8 cellular contexts compared by ENCODE assay signal in genomic region chr5:129906177-129906887, GRCh38. TPM values are rescaled to one million over a fixed set of nuclear protein-coding genes. Genes with fewer than 3 reads are reported as not detected.
DNase-seq lines count a peak whose midpoint lies in the region; ATAC-seq and TF ChIP-seq lines count a peak whose summit lies in the region.

No MANE protein-coding gene starts in this region.

- peaks cover 34% of the 10 kb centered on the region for H3K27me3 ChIP-seq in SK-N-SH (ENCODE audit: insufficient read depth)
- H3K27me3 ChIP-seq in body of pancreas, result peaks cover 0 to 16% of the 10 kb centered on the region in 2 donors
- peaks cover 0 to 49% of the 10 kb centered on the region in 2 donors for H3K27me3 ChIP-seq in left lung
- H3K27me3 ChIP-seq in subcutaneous abdominal adipose tissue (ENCODE audit: control insufficient read depth in 5 of 5, insufficient read depth in 4 of 5, low read length in 5 of 5), result peaks cover 0 to 2% (median 0%) of the 10 kb centered on the region in 5 donors

- no peaks in the 10 kb centered on the region for H3K36me3 ChIP-seq in SK-N-SH (replicated peaks in 1 of 2; ENCODE audit: control insufficient read depth in 1 of 2, insufficient read depth in 2 of 2, low read length in 1 of 2)
- H3K36me3 ChIP-seq in body of pancreas (replicated peaks in 1 of 2; ENCODE audit: insufficient read depth in 1 of 2, low read depth in 2 of 2), result no peaks in the 10 kb centered on the region
- H3K36me3 ChIP-seq in left lung, result no peaks in the 10 kb centered on the region
- H3K36me3 ChIP-seq in subcutaneous abdominal adipose tissue (ENCODE audit: control insufficient read depth in 5 of 5, insufficient read depth in 5 of 5, low read length in 5 of 5), result peaks cover 0 to 6% (median 0%) of the 10 kb centered on the region in 5 donors

- H3K4me1 ChIP-seq in SK-N-SH (ENCODE audit: control insufficient read depth in 1 of 2, insufficient read depth in 2 of 2, low read depth in 1 of 2, low read length in 1 of 2) (peaks cover 0 to 3% of the 10 kb centered on the region in 2 experiments; a peak in 1 of 4 replicates), body of pancreas (peaks cover 27% of the 10 kb centered on the region), left lung (peaks cover 0 to 17% of the 10 kb centered on the region in 2 donors), subcutaneous abdominal adipose tissue (ENCODE audit: control insufficient read depth in 5 of 5, insufficient read depth in 5 of 5, low read length in 5 of 5) (peaks cover 4 to 33% (median 22%) of the 10 kb centered on the region in 5 donors)

- no peaks in the 10 kb centered on the region for H4K20me1 ChIP-seq in SK-N-SH (ENCODE audit: insufficient read depth)

- POLR2A ChIA-PET in SK-N-SH (lab: Yijun Ruan, JAX), result no interaction called here

- no peak overlapping the region for H3K4me2 ChIP-seq in SK-N-SH

- no peak for TF ChIP-seq POLR2A in body of pancreas (IDR thresholded peaks at IDR 0.05)

- H2AFZ ChIP-seq in SK-N-SH (ENCODE audit: low read depth), result no peak overlapping the region

- intact Hi-C loops in body of pancreas (cut with DNase I) (no loop called here), left lung (cut with DNase I) (no loop called here)

- TF ChIP-seq RAD21 in SK-N-SH (IDR thresholded peaks at IDR 0.05; ENCODE audit: low read length), result no peak

- TF ChIP-seq EP300 in SK-N-SH (IDR thresholded peaks at IDR 0.05; ENCODE audit: borderline replicate concordance in 1 of 2, low read depth in 1 of 2, low read length in 1 of 2), result no peak

- H3K9me3 ChIP-seq in SK-N-SH (no peaks in the 10 kb centered on the region), body of pancreas (no peaks in the 10 kb centered on the region), left lung (no peaks in the 10 kb centered on the region), subcutaneous abdominal adipose tissue (ENCODE audit: control insufficient read depth in 5 of 5, low read length in 5 of 5) (no peaks in the 10 kb centered on the region)

- H3K9ac ChIP-seq in SK-N-SH, result no peak overlapping the region
- H3K9ac ChIP-seq in subcutaneous abdominal adipose tissue (ENCODE audit: low read length in 5 of 5), result peak overlapping the region in 4 of 5 donors; percentile 24 to 48 (median 40)

- no peaks in the 10 kb centered on the region for H3K9me2 ChIP-seq in SK-N-SH

- DNase-seq in SK-N-SH (peak; percentile 11), body of pancreas (peak in 3 of 4 donors; percentile 13 to 20 (median 16)), left lung (peak in 1 of 2 donors; percentile 51), inferior parietal cortex (ENCODE audit: extremely low spot score) (no peak), NOMO-1 treated with DMSO at 0.1 percent for 48 hours (lab: John Stamatoyannopoulos, UW; ENCODE audit: unreplicated experiment) (no peak)

- no peaks in the 10 kb centered on the region for H3F3A ChIP-seq in SK-N-SH (replicated peaks; ENCODE audit: insufficient read depth)

- 8% methylated on average over 20 of the region's 20 CpGs for WGBS in SK-N-SH (ENCODE audit: low lambda C conversion rate)
- WGBS in body of pancreas, 2 donors, result 3 to 7% methylated on average over 20 of the region's 20 CpGs

- H3K4me3 ChIP-seq in SK-N-SH (ENCODE audit: low read depth in 2 of 2, low read length in 1 of 2) (no peak overlapping the region), body of pancreas (no peak overlapping the region), left lung (peak overlapping the region; percentile 65 to 66), subcutaneous abdominal adipose tissue (ENCODE audit: low read depth in 1 of 5, low read length in 5 of 5) (peak overlapping the region; percentile 78 to 86 (median 82))

- TF ChIP-seq CTCF in SK-N-SH (IDR thresholded peaks at IDR 0.05) (no peak), body of pancreas (IDR thresholded peaks at IDR 0.05) (no peak), left lung (IDR thresholded peaks at IDR 0.05) (no peak)

- ATAC-seq in SK-N-SH treated with all-trans-retinoic acid at 6 μM for 48 hours (no peak), body of pancreas (no peak), left lung (no peak), HG02678 (IDR thresholded peaks at IDR 0.05; ENCODE audit: unreplicated experiment) (no peak)

- no peaks in the 10 kb centered on the region for H3K79me2 ChIP-seq in SK-N-SH (ENCODE audit: insufficient read depth)

- H3K27ac ChIP-seq in SK-N-SH (ENCODE audit: low read depth in 2 of 2, low read length in 1 of 2) (no peak overlapping the region), body of pancreas (no peak overlapping the region), left lung (no peak overlapping the region), subcutaneous abdominal adipose tissue (ENCODE audit: low read depth, low read length) (peak overlapping the region; percentile 9)

- CTCF ChIA-PET in SK-N-SH (lab: Yijun Ruan, JAX), result interaction anchor here (0.6 kb wide), 1 partner anchor 137 kb away, joined by 3 read pairs; no protein-coding TSS in a partner anchor

TF ChIP-seq in SK-N-SH, 30 proteins besides CTCF, POLR2A, EP300 and RAD21:
- TF ChIP-seq GATA2 (CRISPR knock-in tag; IDR thresholded peaks at IDR 0.05) (no peak), FOXM1 (IDR thresholded peaks at IDR 0.05; ENCODE audit: low read depth) (no peak), TAF1 (IDR thresholded peaks at IDR 0.05; ENCODE audit: borderline replicate concordance, low read depth, low read length) (no peak), TCF12 (IDR thresholded peaks at IDR 0.05) (no peak), FOXJ3 (CRISPR knock-in tag; IDR thresholded peaks at IDR 0.05) (no peak), NRF1 (IDR thresholded peaks at IDR 0.05; ENCODE audit: low read depth, low read length) (no peak)

TF ChIP-seq in SK-N-SH treated with all-trans-retinoic acid at 6 μM for 48 hours, 23 proteins besides CTCF, POLR2A, EP300 and RAD21 (continues in another document):
- no peak for TF ChIP-seq ESRRG (CRISPR knock-in tag; IDR thresholded peaks at IDR 0.05)
- no peak for TF ChIP-seq TSHZ2 (CRISPR knock-in tag; IDR thresholded peaks at IDR 0.05)
- TF ChIP-seq ZNF70 (CRISPR knock-in tag; IDR thresholded peaks at IDR 0.05), result no peak
- no peak for TF ChIP-seq TOX (CRISPR knock-in tag; IDR thresholded peaks at IDR 0.05; ENCODE audit: borderline replicate concordance)
- no peak for TF ChIP-seq OSR1 (CRISPR knock-in tag; IDR thresholded peaks at IDR 0.05)
- TF ChIP-seq PATZ1 (CRISPR knock-in tag; IDR thresholded peaks at IDR 0.05; ENCODE audit: borderline replicate concordance), result no peak
- TF ChIP-seq CREB5 (CRISPR knock-in tag; IDR thresholded peaks at IDR 0.05; ENCODE audit: low read depth), result no peak

RNA-seq across cellular contexts. Expression of gene CHSY3, which starts 2.1 kb away (rescaled TPM):
- polyA plus RNA-seq in SK-N-SH (2012; rRNA removed), result not detected in 2 replicates
- polyA plus RNA-seq in SK-N-SH (2012; cell fraction: cytosol; rRNA removed), result under 0.01 TPM in 2 replicates
- not detected in 2 replicates for polyA plus RNA-seq in SK-N-SH (2012; cell fraction: nucleus; rRNA removed)
- total RNA-seq in body of pancreas (1 to 10 TPM; 3.3 to 6.5 TPM), left lung (10 to 100 TPM in 1 of 2 donors, 1 to 10 TPM in 1; 5.8 to 10.1 TPM)

Comparison
In these comparisons a context has a peak if more than half of its experiments do, and no peak if none do; other contexts are left out.
1. DNase-seq: peak in SK-N-SH (single experiment) and body of pancreas (3 of 4); none in inferior parietal cortex (single experiment) and NOMO-1 treated with DMSO at 0.1 percent for 48 hours (single experiment).
2. H3K4me3 ChIP-seq: peak in left lung (2 of 2) and subcutaneous abdominal adipose tissue (5 of 5); none in SK-N-SH (0 of 2) and body of pancreas (0 of 2).